Comparison of ENCODE assay signal across 16 cellular contexts in the genomic region with DNA sequence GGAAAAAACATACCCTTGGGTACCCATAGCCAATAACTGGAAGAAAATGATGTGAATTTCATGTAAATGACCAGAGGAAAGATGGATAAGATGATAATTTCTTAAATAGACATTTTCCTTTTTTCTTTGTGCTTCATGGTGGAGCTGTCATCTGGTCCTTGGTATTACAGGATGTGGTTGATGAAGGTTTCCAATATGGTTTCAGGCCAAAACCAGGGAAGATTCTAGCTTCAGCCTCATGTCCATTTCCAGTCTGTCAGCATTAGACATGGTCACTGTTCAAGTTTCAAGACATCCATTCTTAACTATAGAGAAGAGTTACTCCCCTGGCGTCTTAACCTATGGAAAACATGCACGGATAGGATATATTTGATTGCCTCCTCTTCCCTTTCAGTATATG.
DNase-seq lines count a peak whose midpoint lies in the region; ATAC-seq lines count a peak whose summit lies in the region.
"Had no signal": no experiment of that assay in that cellular context is flagged by ENCODE, and none has a peak within 500 bp of the region (broad histone marks: within the 10 kb centered on the region; RNA-seq: fewer than 3 reads in every experiment).

No MANE protein-coding gene starts in this region.

- intact Hi-C loops in dendritic cell treated with granulocyte-macrophage colony-stimulating factor and Interleukin-4, amounts not matched to agents 40 ng/mL and 50 ng/mL, for 4 days (cut with micrococcal nuclease), result loop anchor here (10.0 kb wide), 2 partner anchors 465 to 525 kb away; no protein-coding TSS in a partner anchor

- ATAC-seq in activated CD4-positive, CD25-positive, alpha-beta regulatory T cell treated with anti-CD3 and anti-CD28 coated beads, Interleukin-2, amount 50 U/mL, for 24 hours, result no peak

- H3K27ac Mint-ChIP-seq in dendritic cell treated with granulocyte-macrophage colony-stimulating factor and Interleukin-4, amounts not matched to agents 40 ng/mL and 50 ng/mL, for 4 days, result peak overlapping the region; percentile 94
- H3K27ac Mint-ChIP-seq: CD4-positive, alpha-beta T cell had no signal

- DNase-seq in AG20443 (ENCODE audit: low spot score) (peak; percentile 38), GM03348 (ENCODE audit: low spot score) (peak; percentile 64), M059J (ENCODE audit: low read depth) (peak; percentile 23), DMS 273 (lab: John Stamatoyannopoulos, UW; ENCODE audit: unreplicated experiment) (no peak), KG1 (lab: John Stamatoyannopoulos, UW) (no peak), GM19240 (ENCODE audit: insufficient read length, low spot score) (no peak)
- DNase-seq: AML-193; C1 segment of cervical spinal cord; Calu3; CD4-positive, alpha-beta T cell; DMS153; DMS79 treated with DMSO at 0.1 percent for 48 hours; GF-D8; KBM-7 had no signal

- H3K36me3 Mint-ChIP-seq in dendritic cell treated with granulocyte-macrophage colony-stimulating factor and Interleukin-4, amounts not matched to agents 40 ng/mL and 50 ng/mL, for 4 days (ENCODE audit: low read depth), result peaks cover 70% of the 10 kb centered on the region

- no peaks in the 10 kb centered on the region for H3K9me3 Mint-ChIP-seq in dendritic cell treated with granulocyte-macrophage colony-stimulating factor and Interleukin-4, amounts not matched to agents 40 ng/mL and 50 ng/mL, for 4 days
- H3K9me3 Mint-ChIP-seq: CD4-positive, alpha-beta T cell had no signal

- no peaks in the 10 kb centered on the region for H3K27me3 Mint-ChIP-seq in dendritic cell treated with granulocyte-macrophage colony-stimulating factor and Interleukin-4, amounts not matched to agents 40 ng/mL and 50 ng/mL, for 4 days
- H3K27me3 Mint-ChIP-seq: CD4-positive, alpha-beta T cell had no signal

- H3K4me1 Mint-ChIP-seq in dendritic cell treated with granulocyte-macrophage colony-stimulating factor and Interleukin-4, amounts not matched to agents 40 ng/mL and 50 ng/mL, for 4 days (ENCODE audit: low read depth), result peaks cover 61% of the 10 kb centered on the region

- no peak overlapping the region for H3K4me3 Mint-ChIP-seq in dendritic cell treated with granulocyte-macrophage colony-stimulating factor and Interleukin-4, amounts not matched to agents 40 ng/mL and 50 ng/mL, for 4 days
- H3K4me3 Mint-ChIP-seq: CD4-positive, alpha-beta T cell had no signal

Comparison
In these comparisons a context has a peak if more than half of its experiments do, and no peak if none do; other contexts are left out.
1. DNase-seq: peak in AG20443 (single experiment), GM03348 (single experiment) and M059J (single experiment); none in DMS 273 (single experiment), KG1 (single experiment) and GM19240 (single experiment).